In the genomic region with DNA sequence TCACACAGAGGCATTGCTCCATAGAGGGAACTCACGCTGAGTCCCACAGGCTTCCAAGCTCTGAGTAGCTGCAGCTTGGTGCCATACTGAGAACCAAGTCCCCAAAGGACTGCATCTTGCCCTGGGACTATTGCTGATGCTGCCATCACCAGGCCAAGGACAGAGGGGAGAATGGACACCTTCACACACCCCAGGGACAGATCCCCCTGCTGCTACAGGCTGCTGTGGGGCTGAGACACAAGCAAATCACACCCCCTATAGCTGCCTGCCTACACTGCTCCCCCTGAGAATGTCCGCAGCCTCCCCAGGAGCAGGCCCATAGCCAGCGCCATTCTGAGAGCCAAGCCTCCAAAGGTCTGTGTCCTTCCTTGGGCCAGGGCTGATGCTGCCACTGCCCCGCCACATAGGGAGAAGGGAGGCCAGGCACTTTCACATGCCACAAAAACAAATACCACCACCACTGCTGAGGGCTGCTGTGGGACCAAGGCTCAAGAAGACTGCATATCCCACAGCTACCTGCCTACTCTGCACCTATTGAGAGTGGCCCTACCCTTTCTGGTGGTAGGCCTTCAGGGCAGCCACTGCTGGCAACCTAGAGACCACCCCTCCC, we compare ENCODE assay signal across 25 cellular contexts.
"Had no signal": no experiment of that assay in that cellular context is flagged by ENCODE, and none has a peak within 500 bp of the region (broad histone marks: within the 10 kb centered on the region; RNA-seq: fewer than 3 reads in every experiment).

No MANE protein-coding gene starts in this region.

- ATAC-seq: activated CD4-positive, alpha-beta T cell treated with anti-CD3 and anti-CD28 coated beads for 36 hours; activated CD8-positive, alpha-beta T cell treated with anti-CD3 and anti-CD28 coated beads, Interleukin-2, amount 10 ng/mL, durations not matched to agents 7 days and 5 days; left lobe of liver; pancreas; psoas muscle; stimulated activated effector memory CD8-positive, alpha-beta T cell treated with anti-CD3 and anti-CD28 coated beads, Interleukin-12 subunit alpha, Interleukin-12 subunit beta, amount 100 ng/mL, for 72 hours had no signal

- H3K4me3 ChIP-seq: lower lobe of right lung, pancreas, psoas muscle, sigmoid colon, stomach, suprapubic skin, tibial artery had no signal

- H3K36me3 Mint-ChIP-seq: activated naive CD4-positive, alpha-beta T cell treated with anti-CD3 and anti-CD28 coated beads, Interleukin-2, amount 10 ng/mL, durations not matched to agents 7 days and 5 days; activated naive CD8-positive, alpha-beta T cell treated with anti-CD3 and anti-CD28 coated beads, Interleukin-2, amount 10 ng/mL, durations not matched to agents 7 days and 5 days; stimulated activated effector memory CD8-positive, alpha-beta T cell treated with anti-CD3 and anti-CD28 coated beads, Interleukin-12 subunit alpha, Interleukin-12 subunit beta, amount 100 ng/mL, for 72 hours had no signal

- H3K9me3 Mint-ChIP-seq: activated naive CD8-positive, alpha-beta T cell treated with anti-CD3 and anti-CD28 coated beads, Interleukin-2, amount 10 ng/mL, durations not matched to agents 7 days and 5 days; T-helper 2 cell treated with Interferon-gamma antibody and Interleukin-4, amounts not matched to agents 5 μg/mL and 100 μg/mL, for 36 hours had no signal

- H3K27ac Mint-ChIP-seq: activated CD4-positive, alpha-beta T cell treated with anti-CD3 and anti-CD28 coated beads for 36 hours; activated CD8-positive, alpha-beta T cell treated with anti-CD3 and anti-CD28 coated beads, Interleukin-2, amount 10 ng/mL, durations not matched to agents 7 days and 5 days; activated naive CD4-positive, alpha-beta T cell treated with anti-CD3 and anti-CD28 coated beads, Interleukin-2, amount 10 ng/mL, durations not matched to agents 7 days and 5 days; activated naive CD8-positive, alpha-beta T cell treated with anti-CD3 and anti-CD28 coated beads, Interleukin-2, amount 10 ng/mL, durations not matched to agents 7 days and 5 days; activated T-helper 1 cell treated with anti-CD3 and anti-CD28 coated beads, Interleukin-12 subunit alpha, Interleukin-12 subunit beta, Interleukin-2, Interleukin-4 antibody, amounts not matched to agents 30 ng/mL and 10 ng/mL and 1 ng/mL, durations not matched to agents 14 hours and 24 hours and 36 hours; nephron; stimulated activated effector memory CD8-positive, alpha-beta T cell treated with anti-CD3 and anti-CD28 coated beads, Interleukin-12 subunit alpha, Interleukin-12 subunit beta, amount 100 ng/mL, for 72 hours; T-helper 2 cell treated with Interferon-gamma antibody and Interleukin-4, amounts not matched to agents 5 μg/mL and 100 μg/mL, for 36 hours had no signal

- H3K9me3 ChIP-seq: lower lobe of right lung, pancreas, psoas muscle, suprapubic skin had no signal

- H3K36me3 ChIP-seq: brain microvascular endothelial cell, sigmoid colon, tibial artery had no signal

- DNase-seq: activated CD4-positive, alpha-beta T cell treated with anti-CD3 and anti-CD28 coated beads for 36 hours; activated CD4-positive, CD25-positive, alpha-beta regulatory T cell; activated CD8-positive, alpha-beta T cell treated with anti-CD3 and anti-CD28 coated beads, Interleukin-2, amount 10 ng/mL, durations not matched to agents 7 days and 5 days; activated effector memory CD4-positive, alpha-beta T cell treated with anti-CD3 and anti-CD28 coated beads, Interleukin-2, amount 50 U/mL, for 16 hours; activated naive CD4-positive, alpha-beta T cell treated with anti-CD3 and anti-CD28 coated beads, Interleukin-2, amount 10 ng/mL, durations not matched to agents 7 days and 5 days; activated naive CD8-positive, alpha-beta T cell treated with anti-CD3 and anti-CD28 coated beads, Interleukin-2, amount 10 ng/mL, durations not matched to agents 7 days and 5 days; brain microvascular endothelial cell; effector CD8-positive, alpha-beta T cell; kidney glomerular epithelial cell; lower lobe of right lung; mesendoderm; pancreas; psoas muscle; sigmoid colon; small intestine; stimulated activated CD4-positive, alpha-beta T cell treated with anti-CD3 and anti-CD28 coated beads, Interleukin-4, amount 100 ng/mL, for 24 hours; stomach; T-helper 1 cell; tibial artery had no signal

- H3K4me1 Mint-ChIP-seq: activated CD4-positive, alpha-beta T cell treated with anti-CD3 and anti-CD28 coated beads for 36 hours; activated naive CD4-positive, alpha-beta T cell treated with anti-CD3 and anti-CD28 coated beads, Interleukin-2, amount 10 ng/mL, durations not matched to agents 7 days and 5 days; activated naive CD8-positive, alpha-beta T cell treated with anti-CD3 and anti-CD28 coated beads, Interleukin-2, amount 10 ng/mL, durations not matched to agents 7 days and 5 days; nephron; stimulated activated effector memory CD8-positive, alpha-beta T cell treated with anti-CD3 and anti-CD28 coated beads, Interleukin-12 subunit alpha, Interleukin-12 subunit beta, amount 100 ng/mL, for 72 hours had no signal

- H3K4me3 Mint-ChIP-seq: activated CD4-positive, alpha-beta T cell treated with anti-CD3 and anti-CD28 coated beads for 36 hours; activated CD8-positive, alpha-beta T cell treated with anti-CD3 and anti-CD28 coated beads, Interleukin-2, amount 10 ng/mL, durations not matched to agents 7 days and 5 days; activated naive CD4-positive, alpha-beta T cell treated with anti-CD3 and anti-CD28 coated beads, Interleukin-2, amount 10 ng/mL, durations not matched to agents 7 days and 5 days; activated naive CD8-positive, alpha-beta T cell treated with anti-CD3 and anti-CD28 coated beads, Interleukin-2, amount 10 ng/mL, durations not matched to agents 7 days and 5 days; activated T-helper 1 cell treated with anti-CD3 and anti-CD28 coated beads, Interleukin-12 subunit alpha, Interleukin-12 subunit beta, Interleukin-2, Interleukin-4 antibody, amounts not matched to agents 30 ng/mL and 10 ng/mL and 1 ng/mL, durations not matched to agents 14 hours and 24 hours and 36 hours; nephron; stimulated activated effector memory CD8-positive, alpha-beta T cell treated with anti-CD3 and anti-CD28 coated beads, Interleukin-12 subunit alpha, Interleukin-12 subunit beta, amount 100 ng/mL, for 72 hours; T-helper 2 cell treated with Interferon-gamma antibody and Interleukin-4, amounts not matched to agents 5 μg/mL and 100 μg/mL, for 36 hours had no signal

- H3K27me3 ChIP-seq: brain microvascular endothelial cell, pancreas, sigmoid colon, stomach, suprapubic skin had no signal

- H3K27ac ChIP-seq: brain microvascular endothelial cell, lower lobe of right lung, pancreas, psoas muscle, sigmoid colon, stomach, suprapubic skin, tibial artery had no signal

- H3K27me3 Mint-ChIP-seq: activated naive CD4-positive, alpha-beta T cell treated with anti-CD3 and anti-CD28 coated beads, Interleukin-2, amount 10 ng/mL, durations not matched to agents 7 days and 5 days had no signal

- H3K4me1 ChIP-seq: lower lobe of right lung, pancreas, psoas muscle, sigmoid colon, stomach, suprapubic skin, tibial artery had no signal
